ENCODE assay signal across 17 cellular contexts in genomic region chr7:47678641-47679380, GRCh38.
DNase-seq lines count a peak whose midpoint lies in the region; ATAC-seq and TF ChIP-seq lines count a peak whose summit lies in the region.
"Had no signal": no experiment of that assay in that cellular context is flagged by ENCODE, and none has a peak within 500 bp of the region (broad histone marks: within the 10 kb centered on the region; RNA-seq: fewer than 3 reads in every experiment).

No MANE protein-coding gene starts in this region.

- BruUV-seq in Caco-2 (replicated peaks; lab: Mats Ljungman, UMichigan), result no TSS peak

- no peaks in the 10 kb centered on the region for H3K36me3 Mint-ChIP-seq in Caco-2 (ENCODE audit: insufficient read depth, unreplicated experiment)
- H3K36me3 Mint-ChIP-seq in dendritic cell treated with granulocyte-macrophage colony-stimulating factor and Interleukin-4, amounts not matched to agents 40 ng/mL and 50 ng/mL, for 4 days (ENCODE audit: low read depth), result peaks cover 8% of the 10 kb centered on the region
- no peaks in the 10 kb centered on the region for H3K36me3 Mint-ChIP-seq in T-helper 2 cell treated with Interferon-gamma antibody and Interleukin-4, amounts not matched to agents 5 μg/mL and 100 μg/mL, for 36 hours (ENCODE audit: low read depth)
- H3K36me3 Mint-ChIP-seq: CD8-positive, alpha-beta T cell had no signal

- peak overlapping the region; percentile 50 for H4K91ac ChIP-seq in trophoblast cell (ENCODE audit: low read depth, low read length)

- no peak overlapping the region for H4K12ac ChIP-seq in trophoblast cell (ENCODE audit: low read depth, low read length)

- no peak overlapping the region for H2AK5ac ChIP-seq in trophoblast cell (ENCODE audit: low read length)

- peak overlapping the region; percentile 39 for H2BK120ac ChIP-seq in trophoblast cell (ENCODE audit: insufficient read depth, low read length, poor library complexity)

- H3K9me3 ChIP-seq in Caco-2, result peaks cover 12% of the 10 kb centered on the region
- H3K9me3 ChIP-seq in OCI-LY1 (ENCODE audit: low read length), result peaks cover 12% of the 10 kb centered on the region
- peaks cover 2% of the 10 kb centered on the region for H3K9me3 ChIP-seq in trophoblast cell (ENCODE audit: insufficient read depth, low read depth, low read length)
- H3K9me3 ChIP-seq in psoas muscle, result no peaks in the 10 kb centered on the region

- TF ChIP-seq CTCF in Caco-2 (IDR thresholded peaks at IDR 0.05; ENCODE audit: insufficient read depth in 1 of 2, low read depth in 1 of 2, low read length in 1 of 2, severe bottlenecking in 1 of 2, unreplicated experiment in 1 of 2), result no peak
- no peak for TF ChIP-seq CTCF in OCI-LY1 (IDR thresholded peaks at IDR 0.05; ENCODE audit: low read length)
- TF ChIP-seq CTCF in psoas muscle (IDR thresholded peaks at IDR 0.05), result no peak

- H3K27ac ChIP-seq in OCI-LY1 (ENCODE audit: low read depth, low read length, poor library complexity, severe bottlenecking) (peak overlapping the region; percentile 88), trophoblast cell (ENCODE audit: low read depth, low read length) (no peak overlapping the region), psoas muscle (no peak overlapping the region)
- H3K27ac ChIP-seq: BLaER1 had no signal

- no peaks in the 10 kb centered on the region for H3K27me3 Mint-ChIP-seq in Caco-2 (ENCODE audit: insufficient read depth, unreplicated experiment)
- H3K27me3 Mint-ChIP-seq in dendritic cell treated with granulocyte-macrophage colony-stimulating factor and Interleukin-4, amounts not matched to agents 40 ng/mL and 50 ng/mL, for 4 days, result no peaks in the 10 kb centered on the region
- no peaks in the 10 kb centered on the region for H3K27me3 Mint-ChIP-seq in T-helper 2 cell treated with Interferon-gamma antibody and Interleukin-4, amounts not matched to agents 5 μg/mL and 100 μg/mL, for 36 hours (ENCODE audit: low read depth)

- H3K9me2 ChIP-seq in OCI-LY1 (ENCODE audit: low read depth, low read length), result no peaks in the 10 kb centered on the region

- no peak overlapping the region for H3K4me3 Mint-ChIP-seq in Caco-2 (ENCODE audit: unreplicated experiment)
- no peak overlapping the region for H3K4me3 Mint-ChIP-seq in dendritic cell treated with granulocyte-macrophage colony-stimulating factor and Interleukin-4, amounts not matched to agents 40 ng/mL and 50 ng/mL, for 4 days
- H3K4me3 Mint-ChIP-seq in T-helper 2 cell treated with Interferon-gamma antibody and Interleukin-4, amounts not matched to agents 5 μg/mL and 100 μg/mL, for 36 hours, result no peak overlapping the region
- H3K4me3 Mint-ChIP-seq: CD8-positive, alpha-beta T cell had no signal

- no peaks in the 10 kb centered on the region for H3K36me3 ChIP-seq in Caco-2 (ENCODE audit: control insufficient read depth, insufficient read depth, low read length)
- peaks cover 4% of the 10 kb centered on the region; the same call in 1 of the 2 replicates for H3K36me3 ChIP-seq in OCI-LY1 (ENCODE audit: insufficient read depth, low read length)
- H3K36me3 ChIP-seq in trophoblast cell (ENCODE audit: control insufficient read depth in 1 of 2, insufficient read depth in 2 of 2, low read length in 2 of 2), result no peaks in the 10 kb centered on the region
- no peaks in the 10 kb centered on the region for H3K36me3 ChIP-seq in psoas muscle (ENCODE audit: insufficient read depth in 1 of 2, low read depth in 1 of 2)
- H3K36me3 ChIP-seq: BLaER1 had no signal

- H3K4me3 ChIP-seq in Caco-2 (ENCODE audit: low read depth, low read length) (no peak overlapping the region), OCI-LY1 (ENCODE audit: low read depth, low read length, poor library complexity, severe bottlenecking) (no peak overlapping the region), trophoblast cell (ENCODE audit: low read depth, low read length) (no peak overlapping the region), psoas muscle (no peak overlapping the region)
- H3K4me3 ChIP-seq: BLaER1, K562 had no signal

- H3K79me2 ChIP-seq in OCI-LY1 (ENCODE audit: insufficient read depth, low read length) (no peaks in the 10 kb centered on the region), trophoblast cell (ENCODE audit: control insufficient read depth, insufficient read depth, low read length, poor library complexity) (no peaks in the 10 kb centered on the region)

- H3F3A ChIP-seq in OCI-LY1 (ENCODE audit: insufficient read depth, low read length), result no peaks in the 10 kb centered on the region

- no CpG with 5 or more reads among the region's 6 CpGs for whole genome bisulfite sequencing in trophoblast cell (ENCODE audit: extremely low coverage, insufficient coverage, insufficient read length)
- WGBS in psoas muscle, 3 donors, result 74 to 86% (median 76%) methylated on average over 6 of the region's 6 CpGs

- DNase-seq in Caco-2 (no peak), trophoblast cell (no peak), psoas muscle (no peak), activated gamma-delta T cell (lab: John Stamatoyannopoulos, UW) (no peak)
- DNase-seq in T-helper 2 cell treated with Interferon-gamma antibody and Interleukin-4, amounts not matched to agents 5 μg/mL and 100 μg/mL, for 36 hours (ENCODE audit: low spot score), result no peak
- DNase-seq: CD8-positive, alpha-beta T cell; DMS79 treated with DMSO at 0.1 percent for 48 hours; NCI-H1092 treated with DMSO at 0.1 percent for 48 hours; NCI-H1694 treated with DMSO at 0.1 percent for 48 hours; NCI-H2107; NCI-H2227 treated with DMSO at 0.1 percent for 48 hours; NCI-H524 treated with DMSO at 0.1 percent for 48 hours had no signal

- no peak overlapping the region; the same call in 1 of the 2 replicates for H3K9ac ChIP-seq in OCI-LY1 (ENCODE audit: low read length)
- H3K9ac ChIP-seq in trophoblast cell (ENCODE audit: low read length), result no peak overlapping the region
- H3K9ac ChIP-seq: BLaER1 had no signal

- H3K27ac Mint-ChIP-seq in Caco-2 (ENCODE audit: unreplicated experiment), result peak overlapping the region; percentile 48
- peak overlapping the region; percentile 81 for H3K27ac Mint-ChIP-seq in dendritic cell treated with granulocyte-macrophage colony-stimulating factor and Interleukin-4, amounts not matched to agents 40 ng/mL and 50 ng/mL, for 4 days
- no peak overlapping the region for H3K27ac Mint-ChIP-seq in T-helper 2 cell treated with Interferon-gamma antibody and Interleukin-4, amounts not matched to agents 5 μg/mL and 100 μg/mL, for 36 hours
- H3K27ac Mint-ChIP-seq: CD8-positive, alpha-beta T cell had no signal

- H3K27me3 ChIP-seq in Caco-2 (replicated peaks; ENCODE audit: control insufficient read depth, insufficient read depth, low read length) (no peaks in the 10 kb centered on the region), OCI-LY1 (ENCODE audit: insufficient read depth, low read length) (no peaks in the 10 kb centered on the region), trophoblast cell (ENCODE audit: insufficient read depth, low read length) (no peaks in the 10 kb centered on the region), psoas muscle (ENCODE audit: insufficient read depth in 3 of 3, low read length in 2 of 3) (no peaks in the 10 kb centered on the region)
- H3K27me3 ChIP-seq: BLaER1 had no signal

- no peak overlapping the region for H3K4ac ChIP-seq in trophoblast cell (ENCODE audit: low read depth, low read length)

- H3K14ac ChIP-seq in trophoblast cell (ENCODE audit: low read length), result no peak overlapping the region

- peaks cover 9% of the 10 kb centered on the region for H3K79me1 ChIP-seq in trophoblast cell (ENCODE audit: low read length)

- POLR2A ChIA-PET in Caco-2 (lab: Charles Lee), result no interaction called here

- H2AFZ ChIP-seq in OCI-LY1 (ENCODE audit: low read length) (no peak overlapping the region), trophoblast cell (ENCODE audit: insufficient read depth, low read length, poor library complexity) (no peak overlapping the region)

- H3K23ac ChIP-seq in trophoblast cell (ENCODE audit: low read length), result no peak overlapping the region

- no peaks in the 10 kb centered on the region for H4K20me1 ChIP-seq in OCI-LY1 (ENCODE audit: insufficient read depth, low read length)
- H4K20me1 ChIP-seq: BLaER1 had no signal

- H2BK12ac ChIP-seq in trophoblast cell (ENCODE audit: low read length), result peak overlapping the region; percentile 42

- no peak overlapping the region for H4K8ac ChIP-seq in trophoblast cell (ENCODE audit: low read depth, low read length)

- no peak overlapping the region for H3K4me2 ChIP-seq in OCI-LY1 (ENCODE audit: low read length)
- H3K4me2 ChIP-seq in trophoblast cell (ENCODE audit: low read length), result no peak overlapping the region
- H3K4me2 ChIP-seq: BLaER1 had no signal

- intact Hi-C loops in Caco-2 (cut with micrococcal nuclease; ENCODE audit: unreplicated experiment) (no loop called here), psoas muscle (cut with DNase I) (no loop called here)
- intact Hi-C loops in dendritic cell treated with granulocyte-macrophage colony-stimulating factor and Interleukin-4, amounts not matched to agents 40 ng/mL and 50 ng/mL, for 4 days (cut with micrococcal nuclease), result no loop called here

- peaks cover 29% of the 10 kb centered on the region for H3K4me1 ChIP-seq in Caco-2
- peaks cover 51% of the 10 kb centered on the region for H3K4me1 ChIP-seq in OCI-LY1 (ENCODE audit: insufficient read depth, low read length, severe bottlenecking)
- peaks cover 14 to 19% of the 10 kb centered on the region in 2 experiments for H3K4me1 ChIP-seq in trophoblast cell (ENCODE audit: control insufficient read depth in 1 of 2, insufficient read depth in 2 of 2, low read length in 2 of 2)
- no peaks in the 10 kb centered on the region for H3K4me1 ChIP-seq in psoas muscle
- H3K4me1 ChIP-seq: BLaER1 had no signal

- no peak overlapping the region for H3K18ac ChIP-seq in trophoblast cell (ENCODE audit: low read length)

- CTCF ChIA-PET in Caco-2 (lab: Charles Lee), result no interaction called here

- no peak for ATAC-seq in psoas muscle
- no peak for ATAC-seq in HG03342 (IDR thresholded peaks at IDR 0.05; ENCODE audit: unreplicated experiment)
- ATAC-seq: CD8-positive, alpha-beta T cell; K562 had no signal

- peaks cover 11% of the 10 kb centered on the region for H3K9me3 Mint-ChIP-seq in Caco-2 (ENCODE audit: unreplicated experiment)
- H3K9me3 Mint-ChIP-seq in dendritic cell treated with granulocyte-macrophage colony-stimulating factor and Interleukin-4, amounts not matched to agents 40 ng/mL and 50 ng/mL, for 4 days, result peaks cover 13% of the 10 kb centered on the region
- H3K9me3 Mint-ChIP-seq in T-helper 2 cell treated with Interferon-gamma antibody and Interleukin-4, amounts not matched to agents 5 μg/mL and 100 μg/mL, for 36 hours, result no peaks in the 10 kb centered on the region
- H3K9me3 Mint-ChIP-seq: CD8-positive, alpha-beta T cell had no signal

- peaks cover 48% of the 10 kb centered on the region for H3K4me1 Mint-ChIP-seq in Caco-2 (ENCODE audit: low read depth, unreplicated experiment)
- peaks cover 17% of the 10 kb centered on the region for H3K4me1 Mint-ChIP-seq in dendritic cell treated with granulocyte-macrophage colony-stimulating factor and Interleukin-4, amounts not matched to agents 40 ng/mL and 50 ng/mL, for 4 days (ENCODE audit: low read depth)
- H3K4me1 Mint-ChIP-seq in T-helper 2 cell treated with Interferon-gamma antibody and Interleukin-4, amounts not matched to agents 5 μg/mL and 100 μg/mL, for 36 hours (ENCODE audit: low read depth), result no peaks in the 10 kb centered on the region

- no peak overlapping the region for H2BK5ac ChIP-seq in trophoblast cell (ENCODE audit: low read depth, low read length, poor library complexity)
